ENCODE assay signal across 11 cellular contexts in genomic region chr10:5992398-5992797, GRCh38.
"Had no signal": no experiment of that assay in that cellular context is flagged by ENCODE, and none has a peak within 500 bp of the region (broad histone marks: within the 10 kb centered on the region; RNA-seq: fewer than 3 reads in every experiment).

No MANE protein-coding gene starts in this region.

- H3K9ac ChIP-seq: GM23248 had no signal

- ATAC-seq: GM23338, HCT116 had no signal

- H3K36me3 ChIP-seq: HAP-1 had no signal

- H3K27ac ChIP-seq: GM23248 had no signal

- H3K4me2 ChIP-seq: GM23338 had no signal

- H3K4me1 ChIP-seq: HAP-1 had no signal

- H2AFZ ChIP-seq: GM23248, GM23338 had no signal

- DNase-seq: GM23248, GOT3, H7, H9, HCEC 1CT, HFFc6 had no signal

- FAIRE-seq: H1, H54 had no signal

- H3K27ac Mint-ChIP-seq: GM23338, H9, HFFc6 had no signal

- H3K4me3 ChIP-seq: GM23248, GM23338, HAP-1 had no signal

- H3K9me3 ChIP-seq: HAP-1 had no signal

- H3K4me3 Mint-ChIP-seq: GM23338, H9, HFFc6 had no signal
